Comparison of ENCODE assay signal across 16 cellular contexts in genomic region chr14:59310644-59311043, GRCh38.
DNase-seq lines count a peak whose midpoint lies in the region; ATAC-seq and TF ChIP-seq lines count a peak whose summit lies in the region.
"Had no signal": no experiment of that assay in that cellular context is flagged by ENCODE, and none has a peak within 500 bp of the region (broad histone marks: within the 10 kb centered on the region; RNA-seq: fewer than 3 reads in every experiment).

No MANE protein-coding gene starts in this region.

- H3K4me2 ChIP-seq in OCI-LY7 (ENCODE audit: low read length) = peak overlapping the region; percentile 55
- H3K4me2 ChIP-seq: PC-9 had no signal

- no peak overlapping the region for H3K27ac Mint-ChIP-seq in stimulated activated memory B cell treated with anti-CD40 and anti-IgM and Interleukin-4, amounts not matched to agents 10 μg/mL and 1 μg/mL and 100 μg/mL, for 72 hours
- H3K27ac Mint-ChIP-seq: activated B cell treated with CpG ODN at 0.5 μM for 24 hours; activated CD8-positive, alpha-beta memory T cell treated with anti-CD3 and anti-CD28 coated beads, Interleukin-2, amount 10 ng/mL, durations not matched to agents 7 days and 5 days; activated naive CD4-positive, alpha-beta T cell treated with anti-CD3 and anti-CD28 coated beads, Interleukin-2, amount 10 ng/mL, durations not matched to agents 7 days and 5 days had no signal

- H3K9me2 ChIP-seq in OCI-LY7 (ENCODE audit: insufficient read depth, low read length) = no peaks in the 10 kb centered on the region

- peaks cover 6% of the 10 kb centered on the region for H3K36me3 Mint-ChIP-seq in stimulated activated memory B cell treated with anti-CD40 and anti-IgM and Interleukin-4, amounts not matched to agents 10 μg/mL and 1 μg/mL and 100 μg/mL, for 72 hours
- H3K36me3 Mint-ChIP-seq: activated naive CD4-positive, alpha-beta T cell treated with anti-CD3 and anti-CD28 coated beads, Interleukin-2, amount 10 ng/mL, durations not matched to agents 7 days and 5 days had no signal

- peaks cover 78% of the 10 kb centered on the region for H3K4me1 ChIP-seq in OCI-LY7 (ENCODE audit: insufficient read depth, low read length, poor library complexity, severe bottlenecking)

- intact Hi-C loops in OCI-LY7 (cut with micrococcal nuclease; ENCODE audit: unreplicated experiment) = no loop called here

- no peak for TF ChIP-seq CTCF in OCI-LY7 (conservative IDR thresholded peaks at IDR 0.05; ENCODE audit: low read length)
- TF ChIP-seq CTCF in fibroblast of villous mesenchyme (IDR thresholded peaks at IDR 0.05; ENCODE audit: insufficient read depth, low read depth, low read length) = no peak

- POLR2A ChIA-PET in OCI-LY7 (lab: Charles Lee) = interaction anchor here (0.7 to 1.9 kb wide), 7 partner anchors 8 to 940 kb away, joined by 3 to 12 read pairs (median 3); no protein-coding TSS in a partner anchor

- no peak overlapping the region for H2AFZ ChIP-seq in OCI-LY7 (ENCODE audit: low read length)
- H2AFZ ChIP-seq: PC-9 had no signal

- peaks cover 49% of the 10 kb centered on the region for H3K4me1 Mint-ChIP-seq in stimulated activated memory B cell treated with anti-CD40 and anti-IgM and Interleukin-4, amounts not matched to agents 10 μg/mL and 1 μg/mL and 100 μg/mL, for 72 hours

- ATAC-seq in GM18868 (IDR thresholded peaks at IDR 0.05; ENCODE audit: unreplicated experiment) (peak; percentile 56), HG03439 (IDR thresholded peaks at IDR 0.05; ENCODE audit: unreplicated experiment) (no peak)
- peak; percentile 58 for ATAC-seq in stimulated activated memory B cell treated with anti-CD40 and anti-IgM and Interleukin-4, amounts not matched to agents 10 μg/mL and 1 μg/mL and 100 μg/mL, for 72 hours
- ATAC-seq: activated CD8-positive, alpha-beta memory T cell treated with anti-CD3 and anti-CD28 coated beads, Interleukin-2, amount 10 ng/mL, durations not matched to agents 7 days and 5 days; sciatic nerve had no signal

- DNase-seq in OCI-LY7 (ENCODE audit: low spot score) = peak; percentile 44
- peak; percentile 72 for DNase-seq in fibroblast of villous mesenchyme (ENCODE audit: low read depth)
- no peak for DNase-seq in cerebellar nuclear complex (lab: John Stamatoyannopoulos, UW)
- DNase-seq in RPMI8226 = no peak
- DNase-seq: activated B cell treated with CpG ODN at 0.5 μM for 24 hours; activated CD8-positive, alpha-beta memory T cell treated with anti-CD3 and anti-CD28 coated beads, Interleukin-2, amount 10 ng/mL, durations not matched to agents 7 days and 5 days; activated naive CD4-positive, alpha-beta T cell treated with anti-CD3 and anti-CD28 coated beads, Interleukin-2, amount 10 ng/mL, durations not matched to agents 7 days and 5 days; HCEC 1CT; NCI-H510A; PC-9; stimulated activated CD4-positive, alpha-beta T cell treated with anti-CD3 and anti-CD28 coated beads, Interleukin-4, amount 100 ng/mL, for 24 hours; trophoblast cell had no signal

- no peak overlapping the region for H3K4me3 Mint-ChIP-seq in stimulated activated memory B cell treated with anti-CD40 and anti-IgM and Interleukin-4, amounts not matched to agents 10 μg/mL and 1 μg/mL and 100 μg/mL, for 72 hours
- H3K4me3 Mint-ChIP-seq: activated B cell treated with CpG ODN at 0.5 μM for 24 hours; activated CD8-positive, alpha-beta memory T cell treated with anti-CD3 and anti-CD28 coated beads, Interleukin-2, amount 10 ng/mL, durations not matched to agents 7 days and 5 days; activated naive CD4-positive, alpha-beta T cell treated with anti-CD3 and anti-CD28 coated beads, Interleukin-2, amount 10 ng/mL, durations not matched to agents 7 days and 5 days had no signal

- CTCF ChIA-PET in OCI-LY7 (lab: Charles Lee; ENCODE audit: unreplicated experiment) = no interaction called here

- peaks cover 26% of the 10 kb centered on the region for H3K36me3 ChIP-seq in OCI-LY7 (ENCODE audit: insufficient read depth, low read length)

- H3K9me3 ChIP-seq in OCI-LY7 (ENCODE audit: low read length) = no peaks in the 10 kb centered on the region

- H3K4me3 ChIP-seq in OCI-LY7 (ENCODE audit: low read depth, low read length, poor library complexity, severe bottlenecking) (peak overlapping the region; percentile 7), fibroblast of villous mesenchyme (ENCODE audit: low read depth, low read length) (no peak overlapping the region)
- H3K4me3 ChIP-seq: PC-9 had no signal

- H3K27me3 Mint-ChIP-seq in stimulated activated memory B cell treated with anti-CD40 and anti-IgM and Interleukin-4, amounts not matched to agents 10 μg/mL and 1 μg/mL and 100 μg/mL, for 72 hours = no peaks in the 10 kb centered on the region
- H3K27me3 Mint-ChIP-seq: activated B cell treated with CpG ODN at 0.5 μM for 24 hours; activated CD8-positive, alpha-beta memory T cell treated with anti-CD3 and anti-CD28 coated beads, Interleukin-2, amount 10 ng/mL, durations not matched to agents 7 days and 5 days; activated naive CD4-positive, alpha-beta T cell treated with anti-CD3 and anti-CD28 coated beads, Interleukin-2, amount 10 ng/mL, durations not matched to agents 7 days and 5 days had no signal

- peaks cover 36% of the 10 kb centered on the region for H3K79me2 ChIP-seq in OCI-LY7 (ENCODE audit: insufficient read depth, low read depth, low read length)

- peak overlapping the region; percentile 33 for H3K27ac ChIP-seq in OCI-LY7 (ENCODE audit: low read depth, low read length, poor library complexity, severe bottlenecking)
- H3K27ac ChIP-seq: PC-9 had no signal

- H3K9me3 Mint-ChIP-seq in stimulated activated memory B cell treated with anti-CD40 and anti-IgM and Interleukin-4, amounts not matched to agents 10 μg/mL and 1 μg/mL and 100 μg/mL, for 72 hours = no peaks in the 10 kb centered on the region
- H3K9me3 Mint-ChIP-seq: activated B cell treated with CpG ODN at 0.5 μM for 24 hours; activated naive CD4-positive, alpha-beta T cell treated with anti-CD3 and anti-CD28 coated beads, Interleukin-2, amount 10 ng/mL, durations not matched to agents 7 days and 5 days had no signal

- no peaks in the 10 kb centered on the region for H4K20me1 ChIP-seq in OCI-LY7 (ENCODE audit: insufficient read depth, low read length)

- no TSS peak for BruUV-seq in OCI-LY7 (replicated peaks; lab: Mats Ljungman, UMichigan)

Comparison
In these comparisons a context has a peak if more than half of its experiments do, and no peak if none do; other contexts are left out.
1. DNase-seq: peak in OCI-LY7 (single experiment) and fibroblast of villous mesenchyme (single experiment); none in cerebellar nuclear complex (0 of 2) and RPMI8226 (single experiment).